ENCODE assay signal across 1 cellular context in genomic region chr16:69531988-69532387, GRCh38.
TF ChIP-seq lines count a peak whose summit lies in the region.

No MANE protein-coding gene starts in this region.

TF ChIP-seq in A549, 52 proteins besides CTCF, POLR2A, EP300 and RAD21 (continued from another document):
- TF ChIP-seq FOSL2 (IDR thresholded peaks at IDR 0.05): no peak
- TF ChIP-seq FOSL2 (CRISPR knock-in tag; IDR thresholded peaks at IDR 0.05): no peak
